ENCODE assay signal across 13 cellular contexts in genomic region chr6:20699402-20699801, GRCh38.
DNase-seq lines count a peak whose midpoint lies in the region; ATAC-seq lines count a peak whose summit lies in the region.
"Had no signal": no experiment of that assay in that cellular context is flagged by ENCODE, and none has a peak within 500 bp of the region (broad histone marks: within the 10 kb centered on the region; RNA-seq: fewer than 3 reads in every experiment).

No MANE protein-coding gene starts in this region.

- no peaks in the 10 kb centered on the region for H3K27me3 Mint-ChIP-seq in activated T-helper 17 cell treated with anti-CD3 and anti-CD28 coated beads, Interleukin-2, amount 50 U/mL, for 72 hours
- H3K27me3 Mint-ChIP-seq: activated naive CD4-positive, alpha-beta T cell treated with anti-CD3 and anti-CD28 coated beads, Interleukin-2, amount 10 ng/mL, durations not matched to agents 7 days and 5 days; naive thymus-derived CD8-positive, alpha-beta T cell had no signal

- DNase-seq in DMS153 (lab: John Stamatoyannopoulos, UW) (peak; percentile 68), NCI-H146 treated with DMSO at 0.1 percent for 48 hours (lab: John Stamatoyannopoulos, UW; ENCODE audit: unreplicated experiment) (peak; percentile 53), NCI-H774 (lab: John Stamatoyannopoulos, UW) (peak; percentile 72), iris pigment epithelial cell (ENCODE audit: low read depth) (peak; percentile 21), DMS114 treated with DMSO at 0.1 percent for 48 hours (lab: John Stamatoyannopoulos, UW; ENCODE audit: unreplicated experiment) (no peak)
- no peak for DNase-seq in stimulated activated CD4-positive, alpha-beta T cell treated with anti-CD3 and anti-CD28 coated beads, Interleukin-1b, Interleukin-23, amount 100 ng/mL, for 48 hours
- DNase-seq: activated naive CD4-positive, alpha-beta T cell treated with anti-CD3 and anti-CD28 coated beads, Interleukin-2, amount 10 ng/mL, durations not matched to agents 7 days and 5 days; left ventricle myocardium superior; naive thymus-derived CD8-positive, alpha-beta T cell; stimulated activated naive CD8-positive, alpha-beta T cell treated with anti-CD3 and anti-CD28 coated beads, Interleukin-15, Interleukin-2, amounts not matched to agents 100 U/mL and 50 U/mL, for 24 hours had no signal

- H3K36me3 Mint-ChIP-seq in activated T-helper 17 cell treated with anti-CD3 and anti-CD28 coated beads, Interleukin-2, amount 50 U/mL, for 72 hours (ENCODE audit: low read depth), result no peaks in the 10 kb centered on the region

- ATAC-seq in activated T-helper 17 cell treated with anti-CD3 and anti-CD28 coated beads, Interleukin-2, amount 50 U/mL, for 72 hours (replicated peaks), result no peak
- no peak for ATAC-seq in GM21737 (IDR thresholded peaks at IDR 0.05; ENCODE audit: unreplicated experiment)
- ATAC-seq: left ventricle myocardium superior; naive thymus-derived CD8-positive, alpha-beta T cell; sciatic nerve had no signal

- no peaks in the 10 kb centered on the region for H3K9me3 Mint-ChIP-seq in activated T-helper 17 cell treated with anti-CD3 and anti-CD28 coated beads, Interleukin-2, amount 50 U/mL, for 72 hours
- H3K9me3 Mint-ChIP-seq: activated naive CD4-positive, alpha-beta T cell treated with anti-CD3 and anti-CD28 coated beads, Interleukin-2, amount 10 ng/mL, durations not matched to agents 7 days and 5 days; naive thymus-derived CD8-positive, alpha-beta T cell had no signal

- no peak overlapping the region for H3K27ac Mint-ChIP-seq in activated T-helper 17 cell treated with anti-CD3 and anti-CD28 coated beads, Interleukin-2, amount 50 U/mL, for 72 hours
- H3K27ac Mint-ChIP-seq: activated naive CD4-positive, alpha-beta T cell treated with anti-CD3 and anti-CD28 coated beads, Interleukin-2, amount 10 ng/mL, durations not matched to agents 7 days and 5 days; naive thymus-derived CD8-positive, alpha-beta T cell had no signal

- H3K4me1 Mint-ChIP-seq in activated T-helper 17 cell treated with anti-CD3 and anti-CD28 coated beads, Interleukin-2, amount 50 U/mL, for 72 hours, result peaks cover 22% of the 10 kb centered on the region

- H3K4me3 Mint-ChIP-seq in activated T-helper 17 cell treated with anti-CD3 and anti-CD28 coated beads, Interleukin-2, amount 50 U/mL, for 72 hours, result no peak overlapping the region
- H3K4me3 Mint-ChIP-seq: activated naive CD4-positive, alpha-beta T cell treated with anti-CD3 and anti-CD28 coated beads, Interleukin-2, amount 10 ng/mL, durations not matched to agents 7 days and 5 days; naive thymus-derived CD8-positive, alpha-beta T cell had no signal

Comparison
In these comparisons a context has a peak if more than half of its experiments do, and no peak if none do; other contexts are left out.
1. DNase-seq: peak in DMS153 (single experiment), NCI-H146 treated with DMSO at 0.1 percent for 48 hours (single experiment), NCI-H774 (single experiment) and iris pigment epithelial cell (single experiment); none in DMS114 treated with DMSO at 0.1 percent for 48 hours (single experiment) and stimulated activated CD4-positive, alpha-beta T cell treated with anti-CD3 and anti-CD28 coated beads, Interleukin-1b, Interleukin-23, amount 100 ng/mL, for 48 hours (single experiment).